ENCODE assay signal across 13 cellular contexts in the genomic region with DNA sequence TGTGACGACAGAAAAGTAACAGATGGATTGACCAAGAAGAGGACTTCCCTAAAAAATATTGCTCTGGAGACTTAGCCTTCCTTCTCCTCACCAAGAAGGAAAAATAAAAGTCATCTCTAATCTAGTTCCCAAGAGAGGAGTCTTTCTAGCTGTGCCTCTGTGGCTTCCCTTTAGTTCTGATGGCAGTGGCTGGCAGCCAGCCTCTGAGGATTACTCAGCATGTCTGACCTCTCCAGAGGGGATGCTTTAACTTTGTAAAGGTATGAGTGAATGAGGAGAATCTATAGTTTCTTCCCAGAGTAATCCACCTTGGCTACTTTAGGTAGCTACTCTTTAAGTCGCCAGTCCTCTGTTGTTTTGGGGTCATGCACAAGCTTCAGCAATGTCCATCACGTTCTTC.
"Had no signal": no experiment of that assay in that cellular context is flagged by ENCODE, and none has a peak within 500 bp of the region (broad histone marks: within the 10 kb centered on the region; RNA-seq: fewer than 3 reads in every experiment).

No MANE protein-coding gene starts in this region.

- H3K9me3 ChIP-seq: left lung had no signal

- H3K27me3 Mint-ChIP-seq: natural killer cell treated with Interleukin-12 subunit alpha and Interleukin-12 subunit beta and Interleukin-15 and Interleukin-18, amount 100 ng/mL, for 72 hours had no signal

- H3K9me3 Mint-ChIP-seq: activated T-helper 17 cell treated with anti-CD3 and anti-CD28 coated beads, Interleukin-2, amount 50 U/mL, for 72 hours; natural killer cell treated with Interleukin-12 subunit alpha and Interleukin-12 subunit beta and Interleukin-15 and Interleukin-18, amount 100 ng/mL, for 72 hours; stimulated activated effector memory CD8-positive, alpha-beta T cell treated with anti-CD3 and anti-CD28 coated beads, Interleukin-12 subunit alpha, Interleukin-12 subunit beta, amount 100 ng/mL, for 72 hours had no signal

- H3K4me1 Mint-ChIP-seq: activated T-helper 17 cell treated with anti-CD3 and anti-CD28 coated beads, Interleukin-2, amount 50 U/mL, for 72 hours had no signal

- H3K27ac ChIP-seq: left lung had no signal

- H3K36me3 ChIP-seq: left lung had no signal

- DNase-seq: activated CD4-positive, CD25-positive, alpha-beta regulatory T cell treated with anti-CD3 and anti-CD28 coated beads, Interleukin-2, amount 50 U/mL, for 72 hours; activated naive CD4-positive, alpha-beta T cell treated with Interleukin-2 at 50 U/mL for 16 hours; anterior cingulate cortex; endodermal cell; left lung; posterior cingulate gyrus; retina; T-helper 2 cell had no signal

- FAIRE-seq: bronchial epithelial cell, islet of Langerhans had no signal

- H3K36me3 Mint-ChIP-seq: natural killer cell treated with Interleukin-12 subunit alpha and Interleukin-12 subunit beta and Interleukin-15 and Interleukin-18, amount 100 ng/mL, for 72 hours; stimulated activated effector memory CD8-positive, alpha-beta T cell treated with anti-CD3 and anti-CD28 coated beads, Interleukin-12 subunit alpha, Interleukin-12 subunit beta, amount 100 ng/mL, for 72 hours had no signal

- H3K27me3 ChIP-seq: left lung had no signal

- H3K4me3 Mint-ChIP-seq: activated T-helper 17 cell treated with anti-CD3 and anti-CD28 coated beads, Interleukin-2, amount 50 U/mL, for 72 hours; endodermal cell; natural killer cell treated with Interleukin-12 subunit alpha and Interleukin-12 subunit beta and Interleukin-15 and Interleukin-18, amount 100 ng/mL, for 72 hours; stimulated activated effector memory CD8-positive, alpha-beta T cell treated with anti-CD3 and anti-CD28 coated beads, Interleukin-12 subunit alpha, Interleukin-12 subunit beta, amount 100 ng/mL, for 72 hours had no signal

- H3K4me3 ChIP-seq: left lung had no signal

- H3K4me1 ChIP-seq: left lung had no signal

- ATAC-seq: activated T-helper 17 cell treated with anti-CD3 and anti-CD28 coated beads, Interleukin-2, amount 50 U/mL, for 72 hours; left lung; natural killer cell treated with Interleukin-12 subunit alpha and Interleukin-12 subunit beta and Interleukin-15 and Interleukin-18, amount 100 ng/mL, for 72 hours; stimulated activated effector memory CD8-positive, alpha-beta T cell treated with anti-CD3 and anti-CD28 coated beads, Interleukin-12 subunit alpha, Interleukin-12 subunit beta, amount 100 ng/mL, for 72 hours had no signal

- H3K27ac Mint-ChIP-seq: activated T-helper 17 cell treated with anti-CD3 and anti-CD28 coated beads, Interleukin-2, amount 50 U/mL, for 72 hours; endodermal cell; natural killer cell treated with Interleukin-12 subunit alpha and Interleukin-12 subunit beta and Interleukin-15 and Interleukin-18, amount 100 ng/mL, for 72 hours; stimulated activated effector memory CD8-positive, alpha-beta T cell treated with anti-CD3 and anti-CD28 coated beads, Interleukin-12 subunit alpha, Interleukin-12 subunit beta, amount 100 ng/mL, for 72 hours had no signal
